Comparison of ENCODE assay signal across 10 cellular contexts in the genomic region with DNA sequence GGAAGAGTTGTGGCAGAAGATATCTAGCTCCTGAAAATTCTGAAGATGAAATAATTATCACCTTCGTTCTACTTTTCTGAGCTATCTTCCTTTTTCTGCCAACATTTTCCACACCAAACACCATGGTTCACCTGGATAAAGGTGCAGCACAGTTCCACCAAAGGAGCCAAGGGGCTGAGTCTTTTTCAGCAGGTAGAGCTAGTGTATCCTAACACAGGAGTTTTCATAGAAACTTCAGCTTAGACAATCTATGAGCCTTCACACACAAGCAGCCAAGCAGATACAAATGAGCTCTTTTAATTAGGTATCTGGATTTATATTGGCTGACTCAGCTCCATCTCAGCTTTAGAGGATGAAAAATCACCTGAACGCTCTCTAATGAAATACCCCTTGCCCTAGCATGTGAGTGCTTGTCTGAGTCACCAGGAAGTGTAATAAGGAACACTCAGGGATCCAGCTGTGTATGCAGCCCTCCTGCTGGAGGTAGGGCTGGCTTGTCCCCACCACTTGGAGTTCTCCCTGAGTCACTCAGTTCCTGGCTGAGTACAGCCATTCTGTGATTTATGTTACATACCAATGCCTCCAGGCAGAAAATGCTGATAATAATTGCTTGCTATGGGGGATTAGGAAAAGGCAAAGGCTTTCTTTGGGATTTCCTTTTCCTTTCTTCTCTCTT.
A peak's percentile ranks its signal among the peaks of the same experiment; 100 is the strongest.
DNase-seq lines count a peak whose midpoint lies in the region; ATAC-seq, FAIRE-seq and TF ChIP-seq lines count a peak whose summit lies in the region.
"Had no signal": no experiment of that assay in that cellular context is flagged by ENCODE, and none has a peak within 500 bp of the region (broad histone marks: within the 10 kb centered on the region; RNA-seq: fewer than 3 reads in every experiment).

No MANE protein-coding gene starts in this region.

- TF ChIP-seq CTCF in A673 (conservative IDR thresholded peaks at IDR 0.05; ENCODE audit: low read depth, low read length) (no peak), hepatocyte (IDR thresholded peaks at IDR 0.05; ENCODE audit: poor library complexity) (no peak)

- no peaks in the 10 kb centered on the region for H3K27me3 ChIP-seq in A673 (replicated peaks; ENCODE audit: insufficient read depth, low read depth, low read length, poor library complexity)
- H3K27me3 ChIP-seq in hepatocyte = no peaks in the 10 kb centered on the region

- no peaks in the 10 kb centered on the region for H3K9me2 ChIP-seq in hepatocyte (replicated peaks; ENCODE audit: insufficient read depth)

- intact Hi-C loops in A673 (cut with micrococcal nuclease; ENCODE audit: unreplicated experiment) = loop anchor here (1.0 kb wide), 1 partner anchor 198 kb away; no protein-coding TSS in a partner anchor

- WGBS in hepatocyte (ENCODE audit: low lambda C conversion rate, missing lambda C conversion rate) = 72% methylated on average over 2 of the region's 2 CpGs

- H3K4me1 ChIP-seq in A673 (ENCODE audit: insufficient read depth, low read length, poor library complexity, severe bottlenecking) (peaks cover 31% of the 10 kb centered on the region), hepatocyte (ENCODE audit: insufficient read depth) (no peaks in the 10 kb centered on the region)

- no peak for ATAC-seq in HG02938 (IDR thresholded peaks at IDR 0.05; ENCODE audit: unreplicated experiment)

- FAIRE-seq in H54 (lab: Jason Lieb, UNC) (peak; percentile 100), GM12892 (lab: Jason Lieb, UNC) (no peak)

- no TSS peak for BruUV-seq in A673 (replicated peaks; lab: Mats Ljungman, UMichigan)

- no peak for TF ChIP-seq POLR2A in H54 (IDR thresholded peaks at IDR 0.05; ENCODE audit: low read depth, low read length)
- no peak for TF ChIP-seq POLR2A in GM12892 (IDR thresholded peaks at IDR 0.05; ENCODE audit: low read depth, low read length)

- peak overlapping the region; percentile 2 for H3K4me2 ChIP-seq in hepatocyte

- H3K36me3 ChIP-seq in A673 (ENCODE audit: insufficient read depth, low read length, poor library complexity, severe bottlenecking) (no peaks in the 10 kb centered on the region), hepatocyte (replicated peaks; ENCODE audit: insufficient read depth, low read depth) (no peaks in the 10 kb centered on the region)

- no peak overlapping the region for H2AFZ ChIP-seq in hepatocyte

- H3K79me2 ChIP-seq in hepatocyte = no peaks in the 10 kb centered on the region

- POLR2A ChIA-PET in A673 (lab: Charles Lee; ENCODE audit: low non-redundant PET) = interaction anchor here (0.7 kb wide), 1 partner anchor 221 kb away, joined by 3 read pairs; no protein-coding TSS in a partner anchor

- no peaks in the 10 kb centered on the region for H4K20me1 ChIP-seq in hepatocyte (ENCODE audit: insufficient read depth, poor library complexity, severe bottlenecking)

- no peak overlapping the region for H3K4me3 ChIP-seq in A673 (ENCODE audit: low read depth, low read length, poor library complexity, severe bottlenecking)
- no peak overlapping the region for H3K4me3 ChIP-seq in hepatocyte

- peak; percentile 96 for DNase-seq in A673 (ENCODE audit: low spot score)
- DNase-seq in H54 (ENCODE audit: insufficient read length, low spot score) = peak; percentile 61
- peak; percentile 30 for DNase-seq in SK-N-DZ (ENCODE audit: low spot score)
- peak; percentile 78 for DNase-seq in hepatocyte (ENCODE audit: low spot score)
- DNase-seq in GM12892 (ENCODE audit: insufficient read length) = no peak
- no peak for DNase-seq in anterior cingulate cortex (lab: John Stamatoyannopoulos, UW)
- DNase-seq in midbrain (lab: John Stamatoyannopoulos, UW) = no peak
- DNase-seq: activated CD4-positive, alpha-beta T cell treated with anti-CD3 and anti-CD28 coated beads, Interleukin-2, amount 10 ng/mL, durations not matched to agents 7 days and 5 days; NCI-H2029 treated with DMSO at 0.1 percent for 48 hours had no signal

- H3K27ac ChIP-seq in A673 (ENCODE audit: low read depth, low read length, poor library complexity, severe bottlenecking) (peak overlapping the region; percentile 76), hepatocyte (peak overlapping the region; percentile 64)

- CTCF ChIA-PET in A673 (lab: Charles Lee) = interaction anchor here (0.6 kb wide), 1 partner anchor 173 kb away, joined by 11 read pairs; no protein-coding TSS in a partner anchor

- H3K9me3 ChIP-seq in A673 (ENCODE audit: low read depth, low read length, poor library complexity, severe bottlenecking) (no peaks in the 10 kb centered on the region), hepatocyte (ENCODE audit: low read depth) (no peaks in the 10 kb centered on the region)

Comparison
In these comparisons a context has a peak if more than half of its experiments do, and no peak if none do; other contexts are left out.
1. DNase-seq: peak in A673 (single experiment), H54 (single experiment), SK-N-DZ (single experiment) and hepatocyte (single experiment); none in GM12892 (single experiment), anterior cingulate cortex (0 of 58) and midbrain (single experiment).